Comparison of ENCODE assay signal across 8 cellular contexts in the genomic region with DNA sequence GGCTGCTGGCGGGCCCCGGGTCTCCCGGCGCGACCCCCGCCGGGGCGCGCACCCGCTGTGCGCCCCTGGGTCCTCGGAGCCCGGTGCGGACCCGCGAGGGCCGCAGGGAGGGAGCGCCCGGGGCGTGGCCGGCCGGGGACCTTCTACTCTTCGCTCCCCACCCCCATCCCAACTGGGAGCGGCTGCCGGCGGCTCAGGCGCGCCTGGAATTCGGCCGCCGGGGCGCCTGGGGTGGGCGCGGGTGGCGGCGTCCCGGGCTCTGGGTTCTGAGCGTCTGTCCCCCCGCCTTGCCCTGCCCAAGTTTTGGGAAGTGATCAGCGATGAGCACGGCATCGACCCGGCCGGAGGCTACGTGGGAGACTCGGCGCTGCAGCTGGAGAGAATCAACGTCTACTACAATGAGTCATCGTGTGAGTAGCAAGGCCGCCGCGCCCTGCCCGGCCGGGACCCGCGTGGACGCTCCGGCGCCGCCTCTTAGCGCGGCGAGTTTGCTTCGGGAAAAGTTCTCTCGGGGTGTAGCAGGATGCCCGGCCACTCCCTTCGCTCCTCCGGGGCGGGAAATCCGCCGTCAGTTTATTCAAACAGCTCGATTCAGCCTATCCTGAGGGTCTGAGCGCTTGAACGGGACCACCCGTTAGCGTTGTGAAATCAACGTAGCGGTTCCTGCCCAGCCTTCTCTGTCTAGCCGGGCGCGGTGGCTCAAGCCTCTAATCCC. TPM values are rescaled to one million over a fixed set of nuclear protein-coding genes. Genes with fewer than 3 reads are reported as not detected.
DNase-seq lines count a peak whose midpoint lies in the region; ATAC-seq and TF ChIP-seq lines count a peak whose summit lies in the region.

No MANE protein-coding gene starts in this region.

- intact Hi-C loops in activated B cell treated with CpG ODN at 0.5 μM for 24 hours (cut with micrococcal nuclease): loop anchor here (1.0 to 5.0 kb wide), 7 partner anchors 69 to 1304 kb away; a partner anchor contains a TSS

- TF ChIP-seq CTCF in activated B cell treated with CpG ODN at 0.5 μM for 24 hours (IDR thresholded peaks at IDR 0.05) (no peak), nephron progenitor cell (IDR thresholded peaks at IDR 0.05) (no peak)

- H3K36me3 Mint-ChIP-seq in activated B cell treated with CpG ODN at 0.5 μM for 24 hours (ENCODE audit: low read depth) (peaks cover 16% of the 10 kb centered on the region), nephron progenitor cell (ENCODE audit: low read depth) (peaks cover 39% of the 10 kb centered on the region)

- ATAC-seq in activated B cell treated with CpG ODN at 0.5 μM for 24 hours (ENCODE audit: low read depth): peak; percentile 63

- H3K4me3 Mint-ChIP-seq in activated B cell treated with CpG ODN at 0.5 μM for 24 hours (peak overlapping the region; percentile 85), nephron progenitor cell (peak overlapping the region; percentile 82)

- H3K27me3 Mint-ChIP-seq in activated B cell treated with CpG ODN at 0.5 μM for 24 hours: peaks cover 20% of the 10 kb centered on the region
- peaks cover 49% of the 10 kb centered on the region for H3K27me3 Mint-ChIP-seq in nephron progenitor cell (ENCODE audit: low read depth, poor library complexity)

- H3K4me1 Mint-ChIP-seq in activated B cell treated with CpG ODN at 0.5 μM for 24 hours (peaks cover 32% of the 10 kb centered on the region), nephron progenitor cell (peaks cover 40% of the 10 kb centered on the region)

- CTCF ChIA-PET in activated B cell treated with CpG ODN at 0.5 μM for 24 hours (lab: Charles Lee): no interaction called here

- POLR2A ChIA-PET in activated B cell treated with CpG ODN at 0.5 μM for 24 hours (lab: Charles Lee): interaction anchor here (0.7 to 1.5 kb wide), 6 partner anchors 9 to 394 kb away, joined by 4 to 9 read pairs (median 5); a partner anchor contains a TSS

- DNase-seq in NCI-H748 (lab: John Stamatoyannopoulos, UW; ENCODE audit: unreplicated experiment) (peak; percentile 74), NCI-H748 treated with DMSO at 0.1 percent for 48 hours (lab: John Stamatoyannopoulos, UW) (no peak), H4 (ENCODE audit: low spot score) (peak; percentile 64), Kasumi-1 (lab: John Stamatoyannopoulos, UW) (peak; percentile 46 to 73), activated B cell treated with CpG ODN at 0.5 μM for 24 hours (peak; percentile 57), fibroblast of the conjunctiva (ENCODE audit: low read depth) (peak; percentile 85), nephron progenitor cell (peak; percentile 74), globus pallidus (ENCODE audit: low spot score) (no peak)

- H3K27ac Mint-ChIP-seq in activated B cell treated with CpG ODN at 0.5 μM for 24 hours: peak overlapping the region; percentile 69
- no peak overlapping the region for H3K27ac Mint-ChIP-seq in nephron progenitor cell

- H3K9me3 Mint-ChIP-seq in activated B cell treated with CpG ODN at 0.5 μM for 24 hours: peaks cover 5% of the 10 kb centered on the region
- H3K9me3 Mint-ChIP-seq in nephron progenitor cell: peaks cover 36% of the 10 kb centered on the region

RNA-seq across cellular contexts. Expression of a gene that starts 0.5 kb away (rescaled TPM):
- total RNA-seq in H4 (2014; rRNA removed; shearing (Covaris generic)): 126 TPM in 2 replicates
- 29.7 and 31.9 TPM in 2 replicates for total RNA-seq in activated B cell treated with CpG ODN at 0.5 μM for 24 hours

RNA-seq across cellular contexts. Expression of a gene that starts 54.4 kb away (rescaled TPM):
- not detected in 2 replicates for total RNA-seq in H4 (2014; rRNA removed; shearing (Covaris generic))
- total RNA-seq in activated B cell treated with CpG ODN at 0.5 μM for 24 hours: not detected in 2 replicates

Comparison
In these comparisons a context has a peak if more than half of its experiments do, and no peak if none do; other contexts are left out.
1. DNase-seq: peak in NCI-H748 (single experiment), H4 (single experiment), Kasumi-1 (2 of 2), activated B cell treated with CpG ODN at 0.5 μM for 24 hours (single experiment), fibroblast of the conjunctiva (single experiment) and nephron progenitor cell (single experiment); none in NCI-H748 treated with DMSO at 0.1 percent for 48 hours (single experiment) and globus pallidus (single experiment).